Comparison of ENCODE assay signal across 18 cellular contexts in genomic region chr16:14095883-14096551, GRCh38. TPM values are rescaled to one million over a fixed set of nuclear protein-coding genes. Genes with fewer than 3 reads are reported as not detected.
DNase-seq lines count a peak whose midpoint lies in the region; ATAC-seq and TF ChIP-seq lines count a peak whose summit lies in the region.
"Had no signal": no experiment of that assay in that cellular context is flagged by ENCODE, and none has a peak within 500 bp of the region (broad histone marks: within the 10 kb centered on the region; RNA-seq: fewer than 3 reads in every experiment).

No MANE protein-coding gene starts in this region.

- intact Hi-C loops in breast epithelium (cut with DNase I; ENCODE audit: low total_unique reads) = no loop called here
- intact Hi-C loops in lower lobe of right lung (cut with DNase I) = no loop called here
- intact Hi-C loops in vagina (cut with DNase I) = no loop called here

- no peaks in the 10 kb centered on the region for H4K20me1 ChIP-seq in osteoblast (ENCODE audit: insufficient read depth, low read length)
- H4K20me1 ChIP-seq: BLaER1 treated with 17β-estradiol and CSF1 and Interleukin-3, amounts not matched to agents 10 nM and 100 nM had no signal

- TF ChIP-seq CTCF in breast epithelium (IDR thresholded peaks at IDR 0.05) (no peak), lower lobe of right lung (IDR thresholded peaks at IDR 0.05) (no peak), vagina (IDR thresholded peaks at IDR 0.05) (no peak), omental fat pad (IDR thresholded peaks at IDR 0.05) (no peak), osteoblast (IDR thresholded peaks at IDR 0.05; ENCODE audit: extremely low read depth, low read depth, low read length) (no peak)

- H3K4me3 ChIP-seq in breast epithelium = no peak overlapping the region
- H3K4me3 ChIP-seq in lower lobe of right lung = no peak overlapping the region
- no peak overlapping the region for H3K4me3 ChIP-seq in vagina
- H3K4me3 ChIP-seq in osteoblast (ENCODE audit: insufficient read depth, low read length) = no peak overlapping the region
- H3K4me3 ChIP-seq: BLaER1 treated with 17β-estradiol and CSF1 and Interleukin-3, amounts not matched to agents 10 nM and 100 nM; dorsolateral prefrontal cortex had no signal

- H3K36me3 ChIP-seq in breast epithelium (no peaks in the 10 kb centered on the region), lower lobe of right lung (no peaks in the 10 kb centered on the region), vagina (no peaks in the 10 kb centered on the region), osteoblast (ENCODE audit: insufficient read depth, low read length) (no peaks in the 10 kb centered on the region)

- H3K9me3 ChIP-seq in breast epithelium (no peaks in the 10 kb centered on the region), lower lobe of right lung (no peaks in the 10 kb centered on the region), vagina (no peaks in the 10 kb centered on the region), osteoblast (ENCODE audit: low read depth, low read length) (no peaks in the 10 kb centered on the region)

- ATAC-seq in lower lobe of right lung (peak in 1 of 2 donors; percentile 49), omental fat pad (ENCODE audit: low FRiP score) (no peak)
- ATAC-seq in activated naive CD4-positive, alpha-beta T cell treated with anti-CD3 and anti-CD28 coated beads, Interleukin-2, amount 50 U/mL, for 72 hours = no peak
- ATAC-seq: left lobe of liver; stimulated activated naive CD8-positive, alpha-beta T cell treated with anti-CD3 and anti-CD28 coated beads, Interleukin-15, amount 100 ng/mL, for 72 hours had no signal

- H3K9me3 Mint-ChIP-seq in activated naive CD4-positive, alpha-beta T cell treated with anti-CD3 and anti-CD28 coated beads, Interleukin-2, amount 50 U/mL, for 72 hours = no peaks in the 10 kb centered on the region
- H3K9me3 Mint-ChIP-seq: activated B cell treated with CpG ODN at 0.5 μM for 24 hours; stimulated activated naive CD8-positive, alpha-beta T cell treated with anti-CD3 and anti-CD28 coated beads, Interleukin-15, amount 100 ng/mL, for 72 hours had no signal

- TF ChIP-seq POLR2A in breast epithelium (IDR thresholded peaks at IDR 0.05) (no peak), vagina (IDR thresholded peaks at IDR 0.05) (no peak)

- H3K27ac ChIP-seq in breast epithelium (peak overlapping the region; percentile 79 to 83), lower lobe of right lung (peak overlapping the region; percentile 20), vagina (peak overlapping the region; percentile 6), osteoblast (ENCODE audit: low read depth, low read length) (no peak overlapping the region)
- H3K27ac ChIP-seq: BLaER1 treated with 17β-estradiol and CSF1 and Interleukin-3, amounts not matched to agents 10 nM and 100 nM; dorsolateral prefrontal cortex had no signal

- no peak overlapping the region for H3K4me2 ChIP-seq in osteoblast (ENCODE audit: insufficient read depth, low read length)
- H3K4me2 ChIP-seq: BLaER1 treated with 17β-estradiol and CSF1 and Interleukin-3, amounts not matched to agents 10 nM and 100 nM had no signal

- DNase-seq in LHCN-M2 (ENCODE audit: low read depth) = peak; percentile 32
- no peak for DNase-seq in breast epithelium (ENCODE audit: low spot score in 2 of 2)
- no peak for DNase-seq in lower lobe of right lung
- DNase-seq in vagina (ENCODE audit: extremely low spot score in 2 of 2) = no peak
- DNase-seq in omental fat pad (ENCODE audit: low spot score) = no peak
- DNase-seq in activated naive CD4-positive, alpha-beta T cell treated with anti-CD3 and anti-CD28 coated beads, Interleukin-2, amount 50 U/mL, for 72 hours (ENCODE audit: low spot score in 2 of 2) = no peak
- DNase-seq in osteoblast (ENCODE audit: insufficient read length, low spot score, missing footprints) = no peak
- DNase-seq: activated B cell treated with CpG ODN at 0.5 μM for 24 hours; activated CD8-positive, alpha-beta memory T cell treated with anti-CD3 and anti-CD28 coated beads, Interleukin-2, amount 50 U/mL, for 4 hours; activated naive CD4-positive, alpha-beta T cell treated with Interleukin-2 at 50 U/mL for 16 hours; DMS153; dorsolateral prefrontal cortex; hippocampal formation; NCI-H2107; NCI-H774; stimulated activated naive CD8-positive, alpha-beta T cell treated with anti-CD3 and anti-CD28 coated beads, Interleukin-15, amount 100 ng/mL, for 72 hours had no signal

- H3K4me1 ChIP-seq in breast epithelium = peaks cover 0 to 36% of the 10 kb centered on the region in 2 donors
- peaks cover 42% of the 10 kb centered on the region for H3K4me1 ChIP-seq in lower lobe of right lung
- H3K4me1 ChIP-seq in vagina = peaks cover 80% of the 10 kb centered on the region
- H3K4me1 ChIP-seq in osteoblast (ENCODE audit: insufficient read depth, low read length) = no peaks in the 10 kb centered on the region

- H3K27me3 ChIP-seq in breast epithelium (no peaks in the 10 kb centered on the region), lower lobe of right lung (ENCODE audit: low read depth) (no peaks in the 10 kb centered on the region), vagina (no peaks in the 10 kb centered on the region), osteoblast (ENCODE audit: insufficient read depth, low read length) (no peaks in the 10 kb centered on the region)
- H3K27me3 ChIP-seq: BLaER1 treated with 17β-estradiol and CSF1 and Interleukin-3, amounts not matched to agents 10 nM and 100 nM; dorsolateral prefrontal cortex had no signal

- H2AFZ ChIP-seq in osteoblast (ENCODE audit: low read length) = no peak overlapping the region

- no peak overlapping the region for H3K27ac Mint-ChIP-seq in activated naive CD4-positive, alpha-beta T cell treated with anti-CD3 and anti-CD28 coated beads, Interleukin-2, amount 50 U/mL, for 72 hours
- H3K27ac Mint-ChIP-seq: activated B cell treated with CpG ODN at 0.5 μM for 24 hours; stimulated activated naive CD8-positive, alpha-beta T cell treated with anti-CD3 and anti-CD28 coated beads, Interleukin-15, amount 100 ng/mL, for 72 hours had no signal

- H3K36me3 Mint-ChIP-seq in activated naive CD4-positive, alpha-beta T cell treated with anti-CD3 and anti-CD28 coated beads, Interleukin-2, amount 50 U/mL, for 72 hours = peaks cover 0 to 5% of the 10 kb centered on the region in 2 donors

- H3K79me2 ChIP-seq in osteoblast (ENCODE audit: insufficient read depth, low read length) = peaks cover 4% of the 10 kb centered on the region

RNA-seq across cellular contexts. Expression of gene MRTFB, which starts 24.9 kb away (rescaled TPM):
- total RNA-seq in LHCN-M2 (2014; rRNA removed) (6.5 and 9.8 TPM in 2 replicates), breast epithelium (100 to 1,000 TPM in 1 of 3 donors, 10 to 100 TPM in 2; 49.9 to 115 (median 83.6) TPM), lower lobe of right lung (50.8 TPM), vagina (103 TPM), omental fat pad (100 to 1,000 TPM in 1 of 4 donors, 10 to 100 TPM in 3; 17.5 to 107 (median 55.8) TPM), osteoblast (11.6 and 12.4 TPM in 2 replicates)
- polyA plus RNA-seq in LHCN-M2 (2012) = 3.1 TPM
- total RNA-seq in activated naive CD4-positive, alpha-beta T cell treated with anti-CD3 and anti-CD28 coated beads, Interleukin-2, amount 50 U/mL, for 72 hours = 10 to 100 TPM; 14.6 to 18.6 TPM
